Comparison of ENCODE assay signal across 9 cellular contexts in the genomic region with DNA sequence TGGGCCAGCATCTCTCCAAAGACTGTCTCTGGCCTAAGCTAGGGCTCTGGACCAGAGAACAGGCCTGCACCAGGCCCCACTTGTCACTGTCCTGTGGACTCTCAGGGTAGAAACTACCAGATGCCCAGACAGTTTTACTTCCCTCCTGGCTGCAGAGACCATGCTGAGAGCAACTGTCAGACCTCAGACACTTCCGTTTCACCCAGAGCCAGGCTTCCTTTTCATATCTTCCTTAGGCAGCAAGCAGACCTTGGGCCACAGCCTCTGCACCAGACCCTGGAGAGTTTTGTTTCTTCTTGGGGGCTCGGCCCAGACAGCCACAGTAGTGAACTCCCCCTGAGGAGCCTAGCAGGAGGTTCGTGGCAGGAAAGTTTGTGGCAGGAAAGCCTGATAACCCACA.
A peak's percentile ranks its signal among the peaks of the same experiment; 100 is the strongest.
DNase-seq lines count a peak whose midpoint lies in the region; ATAC-seq and TF ChIP-seq lines count a peak whose summit lies in the region.
"Had no signal": no experiment of that assay in that cellular context is flagged by ENCODE, and none has a peak within 500 bp of the region (broad histone marks: within the 10 kb centered on the region; RNA-seq: fewer than 3 reads in every experiment).

No MANE protein-coding gene starts in this region.

- H3K79me2 ChIP-seq in DOHH2 (ENCODE audit: control insufficient read depth, low read length): peaks cover 6% of the 10 kb centered on the region; the same call in 1 of the 2 replicates

- DNase-seq in activated T-cell treated with anti-CD3 and anti-CD28 coated beads, Interleukin-2, amount 50 U/mL, for 1 hour: peak; percentile 28
- no peak for DNase-seq in retina
- no peak for DNase-seq in HUDEP-2 (lab: John Stamatoyannopoulos, UW; ENCODE audit: unreplicated experiment in 76 of 76)
- DNase-seq in NCI-H1417 treated with DMSO at 0.1 percent for 48 hours (lab: John Stamatoyannopoulos, UW): no peak

- no peaks in the 10 kb centered on the region for H3K27me3 ChIP-seq in DOHH2 (ENCODE audit: control insufficient read depth, low read length)
- H3K27me3 ChIP-seq in neutrophil: no peaks in the 10 kb centered on the region
- H3K27me3 ChIP-seq: adrenal gland had no signal

- H3K4me3 ChIP-seq in DOHH2 (ENCODE audit: low read length) (peak overlapping the region; percentile 62), neutrophil (ENCODE audit: low read depth in 1 of 2, low read length in 1 of 2) (peak overlapping the region in 1 of 2 experiments; percentile 25)
- H3K4me3 ChIP-seq: adrenal gland had no signal

- no peaks in the 10 kb centered on the region for H4K20me1 ChIP-seq in DOHH2 (ENCODE audit: control insufficient read depth, insufficient read depth, low read depth, low read length)

- no peaks in the 10 kb centered on the region for H3K9me2 ChIP-seq in DOHH2 (replicated peaks; ENCODE audit: control insufficient read depth, low read length)

- H3K4me2 ChIP-seq in DOHH2 (ENCODE audit: low read length): peak overlapping the region; percentile 94

- peak; percentile 42 for ATAC-seq in GM19397 (IDR thresholded peaks at IDR 0.05; ENCODE audit: unreplicated experiment)
- peak; percentile 41 for ATAC-seq in HG03439 (IDR thresholded peaks at IDR 0.05; ENCODE audit: unreplicated experiment)

- H3F3A ChIP-seq in DOHH2 (ENCODE audit: control insufficient read depth, insufficient read depth): peaks cover 44% of the 10 kb centered on the region

- H3K36me3 ChIP-seq in DOHH2 (ENCODE audit: control insufficient read depth, low read length) (peaks cover 45% of the 10 kb centered on the region), neutrophil (no peaks in the 10 kb centered on the region)
- H3K36me3 ChIP-seq: adrenal gland had no signal

- H3K4me1 ChIP-seq in DOHH2 (ENCODE audit: control insufficient read depth, low read length): peaks cover 100% of the 10 kb centered on the region
- peaks cover 42 to 46% of the 10 kb centered on the region in 2 experiments for H3K4me1 ChIP-seq in neutrophil (ENCODE audit: control insufficient read depth in 1 of 2, insufficient read depth in 1 of 2, low read depth in 1 of 2, low read length in 1 of 2)

- H3K27ac ChIP-seq in DOHH2 (ENCODE audit: low read depth, low read length) (peak overlapping the region; percentile 98), neutrophil (peak overlapping the region; percentile 81)

- H3K9me3 ChIP-seq in DOHH2 (ENCODE audit: control insufficient read depth, insufficient read depth, low read length) (no peaks in the 10 kb centered on the region), neutrophil (no peaks in the 10 kb centered on the region)
- H3K9me3 ChIP-seq: adrenal gland had no signal

- no peak for TF ChIP-seq CTCF in DOHH2 (IDR thresholded peaks at IDR 0.05; ENCODE audit: low read depth, low read length, poor library complexity, severe bottlenecking)
- no peak for TF ChIP-seq CTCF in neutrophil (IDR thresholded peaks at IDR 0.05)
